In the genomic region with DNA sequence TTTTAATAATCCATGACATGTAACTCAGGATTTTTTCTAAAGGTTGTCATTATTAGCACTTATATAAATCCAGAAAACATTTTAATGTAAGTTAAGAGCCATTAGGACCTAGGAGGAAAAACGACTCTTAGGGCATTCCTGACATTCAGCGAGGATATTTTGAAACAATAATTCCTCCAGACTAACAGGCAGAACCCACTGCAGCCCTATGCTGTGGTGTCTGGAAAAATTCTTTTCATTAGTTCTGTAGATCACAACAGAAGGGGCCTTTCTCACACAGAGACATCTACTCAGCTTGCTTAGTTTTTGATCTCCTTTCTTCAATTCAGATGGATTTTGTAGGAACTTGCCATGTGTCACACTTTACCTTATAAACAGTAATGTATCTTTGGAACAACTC, we compare ENCODE assay signal across 11 cellular contexts.
"Had no signal": no experiment of that assay in that cellular context is flagged by ENCODE, and none has a peak within 500 bp of the region (broad histone marks: within the 10 kb centered on the region; RNA-seq: fewer than 3 reads in every experiment).

No MANE protein-coding gene starts in this region.

- H3K4me1 ChIP-seq: left ventricle myocardium inferior, pancreas, thyroid gland had no signal

- H3K9me3 ChIP-seq: left ventricle myocardium inferior, pancreas, thyroid gland had no signal

- H3K27ac ChIP-seq: cardiac muscle cell, left ventricle myocardium inferior, pancreas, skin epidermis, thyroid gland had no signal

- H3K27me3 ChIP-seq: cardiac muscle cell, pancreas, thyroid gland had no signal

- H3K36me3 ChIP-seq: cardiac muscle cell, left ventricle myocardium inferior, pancreas, thyroid gland had no signal

- DNase-seq: activated CD4-positive, alpha-beta memory T cell treated with anti-CD3 and anti-CD28 coated beads, Interleukin-2, amount 10 ng/mL, durations not matched to agents 7 days and 5 days; activated CD4-positive, alpha-beta T cell treated with anti-CD3 and anti-CD28 coated beads for 1 hour; activated gamma-delta T cell; activated T-cell treated with anti-CD3 and anti-CD28 coated beads, Interleukin-2, amount 50 U/mL, for 48 hours; anterior cingulate cortex; kidney; left ventricle myocardium inferior; pancreas; thyroid gland had no signal

- ATAC-seq: pancreas had no signal

- H3K4me3 ChIP-seq: cardiac muscle cell, left ventricle myocardium inferior, pancreas, skin epidermis, thyroid gland had no signal
